Comparison of ENCODE assay signal across 16 cellular contexts in genomic region chr3:16887130-16887529, GRCh38. TPM values are rescaled to one million over a fixed set of nuclear protein-coding genes. Genes with fewer than 3 reads are reported as not detected.
DNase-seq lines count a peak whose midpoint lies in the region; ATAC-seq and TF ChIP-seq lines count a peak whose summit lies in the region.
"Had no signal": no experiment of that assay in that cellular context is flagged by ENCODE, and none has a peak within 500 bp of the region (broad histone marks: within the 10 kb centered on the region; RNA-seq: fewer than 3 reads in every experiment).

No MANE protein-coding gene starts in this region.

- no peaks in the 10 kb centered on the region for H3K27me3 ChIP-seq in CD8-positive, alpha-beta memory T cell (ENCODE audit: insufficient read depth, low read length, poor library complexity, severe bottlenecking)
- no peaks in the 10 kb centered on the region for H3K27me3 ChIP-seq in adipocyte (replicated peaks; ENCODE audit: control insufficient read depth, insufficient read depth, low read length)
- peaks cover 4% of the 10 kb centered on the region for H3K27me3 ChIP-seq in mesendoderm (ENCODE audit: insufficient read depth, low read length, poor library complexity)
- no peaks in the 10 kb centered on the region for H3K27me3 ChIP-seq in vagina
- H3K27me3 ChIP-seq: SJSA1 had no signal

- no peak overlapping the region for H2BK15ac ChIP-seq in mesendoderm (replicated peaks; ENCODE audit: low read depth)

- peak overlapping the region; percentile 95 to 100 (median 99) for H3K4me3 Mint-ChIP-seq in CD8-positive, alpha-beta memory T cell
- H3K4me3 Mint-ChIP-seq in nephron progenitor cell: peak overlapping the region; percentile 86
- H3K4me3 Mint-ChIP-seq in WTC11: no peak overlapping the region

- H3K18ac ChIP-seq in mesendoderm (ENCODE audit: low read length): no peak overlapping the region

- TF ChIP-seq CTCF in HEK293 (tag by site-specific recombination; IDR thresholded peaks at IDR 0.05): no peak
- TF ChIP-seq CTCF in nephron progenitor cell (IDR thresholded peaks at IDR 0.05): no peak
- no peak for TF ChIP-seq CTCF in WTC11 (IDR thresholded peaks at IDR 0.05)
- no peak for TF ChIP-seq CTCF in vagina (IDR thresholded peaks at IDR 0.05)

- intact Hi-C loops in vagina (cut with DNase I): no loop called here

- no peak overlapping the region for H3K56ac ChIP-seq in mesendoderm (ENCODE audit: low read length)

- no peaks in the 10 kb centered on the region for H3K27me3 Mint-ChIP-seq in CD8-positive, alpha-beta memory T cell
- H3K27me3 Mint-ChIP-seq in nephron progenitor cell (ENCODE audit: low read depth, poor library complexity): peaks cover 15% of the 10 kb centered on the region
- H3K27me3 Mint-ChIP-seq in WTC11 (ENCODE audit: low read depth): peaks cover 28% of the 10 kb centered on the region

- H4K5ac ChIP-seq in mesendoderm (ENCODE audit: low read length): no peak overlapping the region

- H3K4me3 ChIP-seq in CD8-positive, alpha-beta memory T cell (ENCODE audit: low read length): peak overlapping the region; percentile 81
- H3K4me3 ChIP-seq in HEK293 (ENCODE audit: low read depth, low read length) (no peak overlapping the region), adipocyte (ENCODE audit: low read length) (peak overlapping the region; percentile 96), mesendoderm (ENCODE audit: low read length) (no peak overlapping the region), vagina (no peak overlapping the region)
- H3K4me3 ChIP-seq: lung had no signal

- no peak overlapping the region for H2BK120ac ChIP-seq in mesendoderm (ENCODE audit: low read depth, low read length)

- no peak overlapping the region for H3K27ac ChIP-seq in CD8-positive, alpha-beta memory T cell (ENCODE audit: low read depth, low read length)
- H3K27ac ChIP-seq in HEK293 (ENCODE audit: extremely low read depth, low read depth, low read length): no peak overlapping the region
- no peak overlapping the region for H3K27ac ChIP-seq in mesendoderm (ENCODE audit: low read depth, low read length)
- no peak overlapping the region for H3K27ac ChIP-seq in vagina
- H3K27ac ChIP-seq: SJSA1 had no signal

- no peak overlapping the region for H2BK5ac ChIP-seq in mesendoderm (ENCODE audit: low read length)

- H3K9ac ChIP-seq in adipocyte (ENCODE audit: low read length) (peak overlapping the region; percentile 89), mesendoderm (ENCODE audit: low read length) (no peak overlapping the region)

- H3K36me3 Mint-ChIP-seq in CD8-positive, alpha-beta memory T cell: peaks cover 0 to 18% (median 0%) of the 10 kb centered on the region in 3 donors
- H3K36me3 Mint-ChIP-seq in nephron progenitor cell (ENCODE audit: low read depth) (no peaks in the 10 kb centered on the region), WTC11 (no peaks in the 10 kb centered on the region)

- H3K79me1 ChIP-seq in mesendoderm (ENCODE audit: low read length): no peaks in the 10 kb centered on the region

- no peak overlapping the region for H3K4me2 ChIP-seq in mesendoderm (ENCODE audit: low read length)

- peaks cover 48% of the 10 kb centered on the region for H3K4me1 ChIP-seq in CD8-positive, alpha-beta memory T cell (ENCODE audit: insufficient read depth, low read length)
- H3K4me1 ChIP-seq in HEK293 (ENCODE audit: control insufficient read depth, insufficient read depth, low read length): peaks cover 32% of the 10 kb centered on the region
- peaks cover 47% of the 10 kb centered on the region for H3K4me1 ChIP-seq in adipocyte (ENCODE audit: control insufficient read depth, insufficient read depth, low read length)
- peaks cover 2% of the 10 kb centered on the region for H3K4me1 ChIP-seq in mesendoderm (ENCODE audit: control insufficient read depth, low read depth, low read length)
- peaks cover 39% of the 10 kb centered on the region for H3K4me1 ChIP-seq in vagina
- H3K4me1 ChIP-seq: prostate gland had no signal

- no peak for DNase-seq in CD8-positive, alpha-beta memory T cell
- DNase-seq in adipocyte (ENCODE audit: low read depth): no peak
- DNase-seq in nephron progenitor cell: no peak
- no peak for DNase-seq in WTC11 (ENCODE audit: low spot score)
- no peak for DNase-seq in mesendoderm
- DNase-seq in vagina (ENCODE audit: extremely low spot score in 2 of 2): no peak
- DNase-seq: dermis blood vessel endothelial cell; DMS53; IMR-90; NCI-H187; NCI-H748 treated with DMSO at 0.1 percent for 48 hours; stimulated activated CD4-positive, alpha-beta T cell treated with anti-CD3 and anti-CD28 coated beads, Interleukin-2, amount 100 ng/mL, for 48 hours had no signal

- peaks cover 59 to 70% (median 67%) of the 10 kb centered on the region in 3 donors for H3K4me1 Mint-ChIP-seq in CD8-positive, alpha-beta memory T cell
- H3K4me1 Mint-ChIP-seq in nephron progenitor cell: peaks cover 30% of the 10 kb centered on the region
- peaks cover 75% of the 10 kb centered on the region for H3K4me1 Mint-ChIP-seq in WTC11

- CTCF ChIA-PET in CD8-positive, alpha-beta memory T cell (lab: Charles Lee): interaction anchor here (4.6 kb wide), 1 partner anchor 45 kb away, joined by 52 read pairs; no protein-coding TSS in a partner anchor
- CTCF ChIA-PET in HEK293 (lab: Yijun Ruan, JAX): interaction anchor here (1.1 kb wide), 1 partner anchor 20 kb away, joined by 4 read pairs; no protein-coding TSS in a partner anchor
- CTCF ChIA-PET in WTC11 (lab: Charles Lee): no interaction called here

- no peak for ATAC-seq in WTC11

- no peak for TF ChIP-seq POLR2A in vagina (IDR thresholded peaks at IDR 0.05)

- H3K23ac ChIP-seq in mesendoderm (ENCODE audit: low read length): no peak overlapping the region

- no peak overlapping the region for H2AK5ac ChIP-seq in mesendoderm (ENCODE audit: low read length)

- H3K9me3 Mint-ChIP-seq in CD8-positive, alpha-beta memory T cell: no peaks in the 10 kb centered on the region
- H3K9me3 Mint-ChIP-seq in nephron progenitor cell: no peaks in the 10 kb centered on the region
- H3K9me3 Mint-ChIP-seq in WTC11: no peaks in the 10 kb centered on the region

- peak overlapping the region; percentile 95 to 98 (median 96) for H3K27ac Mint-ChIP-seq in CD8-positive, alpha-beta memory T cell
- H3K27ac Mint-ChIP-seq in nephron progenitor cell (no peak overlapping the region), WTC11 (no peak overlapping the region)

- POLR2A ChIA-PET in CD8-positive, alpha-beta memory T cell (lab: Charles Lee): interaction anchor here (2.0 kb wide), 1 partner anchor 45 kb away, joined by 6 read pairs; no protein-coding TSS in a partner anchor
- POLR2A ChIA-PET in HEK293 (lab: Yijun Ruan, JAX): interaction anchor here (1.5 kb wide), 1 partner anchor 10 kb away, joined by 4 read pairs; no protein-coding TSS in a partner anchor
- POLR2A ChIA-PET in WTC11 (lab: Charles Lee): no interaction called here

- no peak overlapping the region for H4K8ac ChIP-seq in mesendoderm (ENCODE audit: low read depth, low read length)

- no CpG with 5 or more reads among the region's 1 CpG for WGBS in mesendoderm (ENCODE audit: extremely low coverage, insufficient coverage, low lambda C conversion rate)

- H3K4ac ChIP-seq in mesendoderm (ENCODE audit: low read depth, low read length): no peak overlapping the region

- H3K9me3 ChIP-seq in CD8-positive, alpha-beta memory T cell (ENCODE audit: low read length): no peaks in the 10 kb centered on the region
- no peaks in the 10 kb centered on the region for H3K9me3 ChIP-seq in HEK293 (ENCODE audit: control insufficient read depth, insufficient read depth, low read depth, low read length)
- H3K9me3 ChIP-seq in adipocyte (ENCODE audit: control insufficient read depth, low read length): no peaks in the 10 kb centered on the region
- H3K9me3 ChIP-seq in vagina: no peaks in the 10 kb centered on the region
- H3K9me3 ChIP-seq: prostate gland, SJSA1 had no signal

- no peaks in the 10 kb centered on the region for H3K36me3 ChIP-seq in CD8-positive, alpha-beta memory T cell (ENCODE audit: insufficient read depth, low read length)
- H3K36me3 ChIP-seq in HEK293 (ENCODE audit: control insufficient read depth in 2 of 2, insufficient read depth in 1 of 2, low read length in 2 of 2) (no peaks in the 10 kb centered on the region), adipocyte (ENCODE audit: control insufficient read depth, insufficient read depth, low read length, severe bottlenecking) (no peaks in the 10 kb centered on the region), mesendoderm (ENCODE audit: control insufficient read depth, insufficient read depth, low read length) (no peaks in the 10 kb centered on the region), vagina (no peaks in the 10 kb centered on the region)
- H3K36me3 ChIP-seq: prostate gland had no signal

- no peaks in the 10 kb centered on the region for H3K79me2 ChIP-seq in mesendoderm (ENCODE audit: control insufficient read depth, insufficient read depth, low read length)

TF ChIP-seq in HEK293, 187 proteins besides CTCF, POLR2A, EP300 and RAD21:
- TF ChIP-seq ZNF664 (tag by site-specific recombination; IDR thresholded peaks at IDR 0.05): peak; percentile 95
- TF ChIP-seq, protein P1, sequence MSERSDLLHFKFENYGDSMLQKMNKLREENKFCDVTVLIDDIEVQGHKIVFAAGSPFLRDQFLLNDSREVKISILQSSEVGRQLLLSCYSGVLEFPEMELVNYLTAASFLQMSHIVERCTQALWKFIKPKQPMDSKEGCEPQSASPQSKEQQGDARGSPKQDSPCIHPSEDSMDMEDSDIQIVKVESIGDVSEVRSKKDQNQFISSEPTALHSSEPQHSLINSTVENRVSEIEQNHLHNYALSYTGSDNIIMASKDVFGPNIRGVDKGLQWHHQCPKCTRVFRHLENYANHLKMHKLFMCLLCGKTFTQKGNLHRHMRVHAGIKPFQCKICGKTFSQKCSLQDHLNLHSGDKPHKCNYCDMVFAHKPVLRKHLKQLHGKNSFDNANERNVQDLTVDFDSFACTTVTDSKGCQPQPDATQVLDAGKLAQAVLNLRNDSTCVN (tag by site-specific recombination; optimal IDR thresholded peaks at IDR 0.05): no peak

TF ChIP-seq in WTC11, 78 proteins besides CTCF, POLR2A, EP300 and RAD21 (continues in another document):
- TF ChIP-seq IRF2 (CRISPR knock-in tag; IDR thresholded peaks at IDR 0.05; ENCODE audit: borderline replicate concordance, low read depth) (no peak), CBFB (CRISPR knock-in tag; IDR thresholded peaks at IDR 0.05; ENCODE audit: low read depth) (no peak), SMAD3 (CRISPR knock-in tag; IDR thresholded peaks at IDR 0.05; ENCODE audit: borderline replicate concordance) (no peak), SP1 (CRISPR knock-in tag; conservative IDR thresholded peaks at IDR 0.05) (no peak)

RNA-seq across cellular contexts. Expression of gene PLCL2, which starts 2.4 kb away (rescaled TPM):
- total RNA-seq in CD8-positive, alpha-beta memory T cell: 10 to 100 TPM; 22.2 to 22.8 TPM
- polyA plus RNA-seq in CD8-positive, alpha-beta memory T cell: 94.9 TPM
- total RNA-seq in WTC11 (2021): 9.1 to 11.8 TPM (median 10.4 TPM) in 3 replicates
- polyA plus RNA-seq in mesendoderm (2013, experiment 1 of 2): 0.95 TPM
- 0.91 TPM for polyA plus RNA-seq in mesendoderm (2013, experiment 2 of 2)
- 5.6 TPM for total RNA-seq in vagina

Comparison
In these comparisons a context has a peak if more than half of its experiments do, and no peak if none do; other contexts are left out.
1. H3K4me3 ChIP-seq: peak in CD8-positive, alpha-beta memory T cell (single experiment) and adipocyte (single experiment); none in HEK293 (single experiment), mesendoderm (single experiment) and vagina (0 of 2).
2. H3K27ac Mint-ChIP-seq: peak in CD8-positive, alpha-beta memory T cell (8 of 8); none in nephron progenitor cell (single experiment) and WTC11 (single experiment).